15 cellular contexts compared by ENCODE assay signal in genomic region chr13:40492511-40492910, GRCh38.
"Had no signal": no experiment of that assay in that cellular context is flagged by ENCODE, and none has a peak within 500 bp of the region (broad histone marks: within the 10 kb centered on the region; RNA-seq: fewer than 3 reads in every experiment).

No MANE protein-coding gene starts in this region.

- FAIRE-seq: colon, endometrium, keratinocyte, TTC549 had no signal

- H3K9me3 Mint-ChIP-seq: activated B cell treated with CpG ODN at 0.5 μM for 24 hours; activated T-helper 17 cell treated with anti-CD3 and anti-CD28 coated beads, Interleukin-2, amount 50 U/mL, for 72 hours; neural crest cell had no signal

- H3K4me3 Mint-ChIP-seq: activated B cell treated with CpG ODN at 0.5 μM for 24 hours; activated CD8-positive, alpha-beta T cell treated with anti-CD3 and anti-CD28 coated beads for 36 hours; activated T-helper 17 cell treated with anti-CD3 and anti-CD28 coated beads, Interleukin-2, amount 50 U/mL, for 72 hours; neural crest cell had no signal

- H3K27me3 ChIP-seq: tibial artery, vagina had no signal

- H3K9me3 ChIP-seq: tibial artery, vagina had no signal

- H3K36me3 ChIP-seq: tibial artery, vagina had no signal

- H3K27me3 Mint-ChIP-seq: activated B cell treated with CpG ODN at 0.5 μM for 24 hours; activated CD8-positive, alpha-beta T cell treated with anti-CD3 and anti-CD28 coated beads for 36 hours; activated T-helper 17 cell treated with anti-CD3 and anti-CD28 coated beads, Interleukin-2, amount 50 U/mL, for 72 hours had no signal

- H3K4me3 ChIP-seq: tibial artery, vagina had no signal

- H3K27ac Mint-ChIP-seq: activated B cell treated with CpG ODN at 0.5 μM for 24 hours; activated CD8-positive, alpha-beta T cell treated with anti-CD3 and anti-CD28 coated beads for 36 hours; activated T-helper 17 cell treated with anti-CD3 and anti-CD28 coated beads, Interleukin-2, amount 50 U/mL, for 72 hours had no signal

- H3K27ac ChIP-seq: tibial artery, vagina had no signal

- DNase-seq: activated B cell treated with CpG ODN at 0.5 μM for 24 hours; activated CD4-positive, alpha-beta T cell treated with anti-CD3 and anti-CD28 coated beads for 48 hours; activated CD8-positive, alpha-beta T cell treated with anti-CD3 and anti-CD28 coated beads for 36 hours; activated naive CD4-positive, alpha-beta T cell treated with anti-CD3 and anti-CD28 coated beads, Interleukin-2, amount 50 U/mL, for 16 hours; hippocampal formation; stimulated activated CD4-positive, alpha-beta T cell treated with anti-CD3 and anti-CD28 coated beads, Interleukin-2, amount 100 ng/mL, for 48 hours; stimulated activated naive CD4-positive, alpha-beta T cell; tibial artery had no signal
